In the genomic region with DNA sequence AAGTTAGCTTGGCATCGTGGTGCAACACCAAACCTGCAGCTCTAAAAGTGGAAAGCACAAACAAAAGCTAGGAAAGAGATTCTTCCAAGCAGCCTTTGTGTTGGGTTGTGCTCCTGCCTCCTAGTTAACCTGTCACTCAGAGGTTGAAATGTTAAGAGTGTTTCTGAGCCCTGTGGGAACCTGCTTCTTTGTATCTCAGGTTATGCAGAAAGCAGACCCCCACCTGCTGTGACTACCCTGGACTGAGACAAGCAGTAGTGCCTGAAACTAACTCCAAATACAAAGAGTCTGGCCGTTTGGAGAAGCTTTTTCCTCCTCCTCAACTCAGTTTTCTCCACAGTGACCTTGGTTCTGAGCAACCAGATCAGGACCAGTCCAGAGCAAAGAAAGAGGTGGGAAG, we compare ENCODE assay signal across 17 cellular contexts.
A peak's percentile ranks its signal among the peaks of the same experiment; 100 is the strongest.
DNase-seq lines count a peak whose midpoint lies in the region; ATAC-seq, FAIRE-seq and TF ChIP-seq lines count a peak whose summit lies in the region.
"Had no signal": no experiment of that assay in that cellular context is flagged by ENCODE, and none has a peak within 500 bp of the region (broad histone marks: within the 10 kb centered on the region; RNA-seq: fewer than 3 reads in every experiment).

No MANE protein-coding gene starts in this region.

- H2BK5ac ChIP-seq in H9 (ENCODE audit: insufficient read length, low read length) (no peak overlapping the region), H1 (ENCODE audit: low read depth, low read length) (no peak overlapping the region)

- no peak for TF ChIP-seq POLR2A in H1 (IDR thresholded peaks at IDR 0.05; ENCODE audit: control extremely low read depth in 1 of 2, low read depth in 2 of 2, low read length in 2 of 2)

- peaks cover 4 to 5% of the 10 kb centered on the region in 2 experiments for H3K4me1 Mint-ChIP-seq in H9
- H3K4me1 Mint-ChIP-seq: CD14-positive monocyte; CD4-positive, alpha-beta memory T cell had no signal

- FAIRE-seq in H1 (lab: Jason Lieb, UNC) = no peak
- FAIRE-seq: GM12878, GM19239 had no signal

- TF ChIP-seq RAD21 in H1 (IDR thresholded peaks at IDR 0.05 in 1 of 2, conservative IDR thresholded peaks at IDR 0.05 in 1 of 2; ENCODE audit: low read depth in 2 of 2, low read length in 2 of 2) = no peak

- no peak overlapping the region for H3T11ph ChIP-seq in H9 (ENCODE audit: low read length)

- H4K91ac ChIP-seq in H9 (ENCODE audit: insufficient read length, low read depth, low read length) (no peak overlapping the region), H1 (replicated peaks; ENCODE audit: insufficient read length, low read length) (no peak overlapping the region)

- WGBS in H9 (ENCODE audit: extremely low coverage, insufficient read length, low lambda C conversion rate) = no CpG with 5 or more reads among the region's 2 CpGs
- WGBS in H1 (ENCODE audit: extremely low coverage in 1 of 2, insufficient coverage in 1 of 2, insufficient read length in 1 of 2, insufficient replicate concordance in 2 of 2, low coverage in 1 of 2, low lambda C conversion rate in 2 of 2, missing lambda C conversion rate in 1 of 2), 2 experiments = 88% methylated on average over 2 of the region's 2 CpGs; no CpG with 5 or more reads in 1 of the 2 experiments

- H3K18ac ChIP-seq in H9 (ENCODE audit: insufficient read length, low read depth, low read length) (no peak overlapping the region), H1 (ENCODE audit: extremely low read depth, low read length) (no peak overlapping the region)

- POLR2A ChIA-PET in H1 (lab: Charles Lee; ENCODE audit: partially characterized antibody) = no interaction called here

- H3K4ac ChIP-seq in H9 (ENCODE audit: low read depth, low read length) = no peak overlapping the region
- H3K4ac ChIP-seq in H1 (replicated peaks; ENCODE audit: insufficient read length, low read depth, low read length) = no peak overlapping the region

- H2BK20ac ChIP-seq in H9 (ENCODE audit: low read depth, low read length, poor library complexity, severe bottlenecking) = no peak overlapping the region
- no peak overlapping the region for H2BK20ac ChIP-seq in H1 (ENCODE audit: low read length)

- TF ChIP-seq EP300 in H1 (IDR thresholded peaks at IDR 0.05; ENCODE audit: borderline replicate concordance in 1 of 2, low read depth in 2 of 2, low read length in 2 of 2) = no peak

- H3K9me3 ChIP-seq in H9 (ENCODE audit: control insufficient read depth, low read depth, low read length) = no peaks in the 10 kb centered on the region
- H3K9me3 ChIP-seq in H1 (ENCODE audit: insufficient read depth in 2 of 2, low read depth in 1 of 2, low read length in 1 of 2) = no peaks in the 10 kb centered on the region
- H3K9me3 ChIP-seq: BLaER1, HAP-1 had no signal

- H3K36me3 Mint-ChIP-seq in H9 (ENCODE audit: insufficient read depth in 1 of 3, low read depth in 3 of 3) = peaks cover 5 to 20% (median 11%) of the 10 kb centered on the region in 3 experiments; a peak in 5 of 7 replicates
- H3K36me3 Mint-ChIP-seq: CD14-positive monocyte; CD4-positive, alpha-beta memory T cell had no signal

- H3K27me3 Mint-ChIP-seq in H9 (ENCODE audit: low read depth) = no peaks in the 10 kb centered on the region
- H3K27me3 Mint-ChIP-seq: CD4-positive, alpha-beta memory T cell had no signal

- H3K27me3 ChIP-seq in H9 (ENCODE audit: insufficient read depth, low read length) = no peaks in the 10 kb centered on the region
- H3K27me3 ChIP-seq in H1 (replicated peaks in 1 of 4; ENCODE audit: control insufficient read depth in 3 of 4, extremely low read depth in 1 of 4, insufficient read depth in 3 of 4, low read length in 3 of 4) = no peaks in the 10 kb centered on the region
- H3K27me3 ChIP-seq: BLaER1 had no signal

- CTCF ChIA-PET in H1 (lab: Charles Lee; ENCODE audit: partially characterized antibody) = no interaction called here

- H3K23me2 ChIP-seq in H9 (ENCODE audit: insufficient read length, low read depth, low read length, poor library complexity, severe bottlenecking) (no peaks in the 10 kb centered on the region), H1 (ENCODE audit: low read depth, low read length) (no peaks in the 10 kb centered on the region)

- H3K9me3 Mint-ChIP-seq in H9 = peaks cover 18 to 21% of the 10 kb centered on the region in 2 experiments

- H3K23ac ChIP-seq in H9 (ENCODE audit: insufficient read length, low read depth, low read length) = no peak overlapping the region
- H3K23ac ChIP-seq in H1 (ENCODE audit: insufficient read length) = no peak overlapping the region

- H2BK12ac ChIP-seq in H9 (ENCODE audit: insufficient read length, low read depth, low read length) (no peak overlapping the region), H1 (ENCODE audit: low read depth, low read length) (no peak overlapping the region)

- H3K4me1 ChIP-seq in H9 (ENCODE audit: insufficient read depth, low read length) (no peaks in the 10 kb centered on the region; the same call in 1 of the 2 replicates), H1 (replicated peaks in 1 of 4; ENCODE audit: control insufficient read depth in 3 of 4, insufficient read depth in 4 of 4, low read length in 3 of 4) (no peaks in the 10 kb centered on the region)
- H3K4me1 ChIP-seq: BLaER1, HAP-1 had no signal

- H3K4me2 ChIP-seq in H9 (ENCODE audit: insufficient read depth, insufficient read length, low read length) (no peak overlapping the region), H1 (ENCODE audit: insufficient read depth in 1 of 2, low read depth in 2 of 2, low read length in 2 of 2) (peak overlapping the region in 1 of 2 experiments; percentile 20; a peak in 1 of 4 replicates)
- H3K4me2 ChIP-seq: BLaER1 had no signal

- ATAC-seq in GM18868 (IDR thresholded peaks at IDR 0.05; ENCODE audit: unreplicated experiment) (no peak), GM21619 (IDR thresholded peaks at IDR 0.05; ENCODE audit: unreplicated experiment) (no peak)
- ATAC-seq: GM12878 had no signal

- H3K79me2 ChIP-seq in H9 (ENCODE audit: insufficient read depth, low read length) = no peaks in the 10 kb centered on the region
- no peaks in the 10 kb centered on the region for H3K79me2 ChIP-seq in H1 (ENCODE audit: control insufficient read depth in 1 of 2, insufficient read depth in 2 of 2, low read length in 2 of 2)

- no peak overlapping the region for H3K4me3 ChIP-seq in H1 (ENCODE audit: extremely low read depth in 1 of 4, insufficient read depth in 2 of 4, low read depth in 3 of 4, low read length in 4 of 4)
- H3K4me3 ChIP-seq: BLaER1, GM12878, GM23248, HAP-1 had no signal

- H3K27ac Mint-ChIP-seq in H9 = peak overlapping the region; percentile 10 to 80 (median 10); a peak in 3 of 7 replicates
- H3K27ac Mint-ChIP-seq: CD14-positive monocyte had no signal

- DNase-seq in ELF-1 (ENCODE audit: low read depth, low spot score) (peak; percentile 65), H9 (no peak), H1 (ENCODE audit: low read depth in 1 of 2, low spot score in 2 of 2) (no peak), iPS-NIHi7 (ENCODE audit: extremely low spot score) (peak; percentile 23)
- DNase-seq in stimulated activated CD4-positive, alpha-beta T cell treated with anti-CD3 and anti-CD28 coated beads, Interleukin-4, amount 100 ng/mL, for 24 hours = no peak
- no peak for DNase-seq in activated CD8-positive, alpha-beta memory T cell treated with anti-CD3 and anti-CD28 coated beads for 24 hours
- DNase-seq: 8988T; CD4-positive, alpha-beta memory T cell; DMS79 treated with DMSO at 0.1 percent for 48 hours; GM23248 had no signal

- no peak overlapping the region for H2BK15ac ChIP-seq in H9 (ENCODE audit: low read depth, low read length)
- H2BK15ac ChIP-seq in H1 (ENCODE audit: low read length) = no peak overlapping the region

- H2AK5ac ChIP-seq in H9 (ENCODE audit: insufficient read length, low read length) (no peak overlapping the region), H1 (ENCODE audit: low read depth, low read length) (no peak overlapping the region)

- H3K56ac ChIP-seq in H9 (ENCODE audit: insufficient read length, low read depth, low read length) = no peak overlapping the region
- no peak overlapping the region for H3K56ac ChIP-seq in H1 (replicated peaks; ENCODE audit: insufficient read length, low read depth, low read length)

- H3K27ac ChIP-seq in H9 (ENCODE audit: insufficient read length, low read depth, low read length) (no peak overlapping the region), H1 (ENCODE audit: low read depth, low read length) (no peak overlapping the region)
- H3K27ac ChIP-seq: BLaER1, GM23248 had no signal

- no peak overlapping the region for H3K4me3 Mint-ChIP-seq in H9
- H3K4me3 Mint-ChIP-seq: CD14-positive monocyte; CD4-positive, alpha-beta memory T cell had no signal

- H3K14ac ChIP-seq in H9 (ENCODE audit: insufficient read depth, low read length) = no peak overlapping the region
- H3K14ac ChIP-seq in H1 (ENCODE audit: insufficient read length) = no peak overlapping the region

- H3K9ac ChIP-seq in H9 (ENCODE audit: extremely low read depth, insufficient read length, low read length) (no peak overlapping the region), H1 (replicated peaks in 1 of 4; ENCODE audit: extremely low read depth in 1 of 4, low read depth in 3 of 4, low read length in 3 of 4) (no peak overlapping the region; a peak in 1 of 7 replicates)
- H3K9ac ChIP-seq: BLaER1, GM23248 had no signal

- H4K8ac ChIP-seq in H9 (replicated peaks; ENCODE audit: insufficient read length, low read depth, low read length) = no peak overlapping the region
- H4K8ac ChIP-seq in H1 (ENCODE audit: extremely low read depth, insufficient read depth, low read length) = no peak overlapping the region

- no peaks in the 10 kb centered on the region for H4K20me1 ChIP-seq in H9 (ENCODE audit: control insufficient read depth, insufficient read depth, insufficient read length)
- no peaks in the 10 kb centered on the region for H4K20me1 ChIP-seq in H1 (replicated peaks in 1 of 2; ENCODE audit: control insufficient read depth in 1 of 2, insufficient read depth in 2 of 2, low read length in 2 of 2)
- H4K20me1 ChIP-seq: BLaER1 had no signal

- H2BK120ac ChIP-seq in H9 (ENCODE audit: low read depth, low read length, poor library complexity, severe bottlenecking) = peak overlapping the region; percentile 19
- H2BK120ac ChIP-seq in H1 (replicated peaks; ENCODE audit: low read depth, low read length) = no peak overlapping the region

- H2AFZ ChIP-seq in H9 (ENCODE audit: low read length) = peak overlapping the region; percentile 80
- peak overlapping the region; percentile 66 for H2AFZ ChIP-seq in H1 (ENCODE audit: low read length)
- H2AFZ ChIP-seq: GM23248 had no signal

- H4K5ac ChIP-seq in H9 (ENCODE audit: insufficient read length, low read depth, low read length) (no peak overlapping the region), H1 (ENCODE audit: insufficient read length, low read depth, low read length) (no peak overlapping the region)

- TF ChIP-seq CTCF in H9 (conservative IDR thresholded peaks at IDR 0.05) (no peak), H1 (IDR thresholded peaks at IDR 0.05; ENCODE audit: control extremely low read depth in 1 of 3, insufficient read depth in 1 of 3, low read depth in 1 of 3, low read length in 3 of 3) (no peak)

- no peaks in the 10 kb centered on the region for H3K79me1 ChIP-seq in H9 (ENCODE audit: insufficient read depth, low read depth, low read length, poor library complexity, severe bottlenecking)
- H3K79me1 ChIP-seq in H1 (ENCODE audit: low read depth, low read length) = no peaks in the 10 kb centered on the region

- no peaks in the 10 kb centered on the region for H3K36me3 ChIP-seq in H1 (ENCODE audit: control insufficient read depth in 2 of 4, insufficient read depth in 4 of 4, low read length in 3 of 4)
- H3K36me3 ChIP-seq: BLaER1, HAP-1 had no signal

Comparison
In these comparisons a context has a peak if more than half of its experiments do, and no peak if none do; other contexts are left out.
1. DNase-seq: peak in ELF-1 (single experiment) and iPS-NIHi7 (single experiment); none in H9 (single experiment), H1 (0 of 2), stimulated activated CD4-positive, alpha-beta T cell treated with anti-CD3 and anti-CD28 coated beads, Interleukin-4, amount 100 ng/mL, for 24 hours (single experiment) and activated CD8-positive, alpha-beta memory T cell treated with anti-CD3 and anti-CD28 coated beads for 24 hours (single experiment).